13 cellular contexts compared by ENCODE assay signal in the genomic region with DNA sequence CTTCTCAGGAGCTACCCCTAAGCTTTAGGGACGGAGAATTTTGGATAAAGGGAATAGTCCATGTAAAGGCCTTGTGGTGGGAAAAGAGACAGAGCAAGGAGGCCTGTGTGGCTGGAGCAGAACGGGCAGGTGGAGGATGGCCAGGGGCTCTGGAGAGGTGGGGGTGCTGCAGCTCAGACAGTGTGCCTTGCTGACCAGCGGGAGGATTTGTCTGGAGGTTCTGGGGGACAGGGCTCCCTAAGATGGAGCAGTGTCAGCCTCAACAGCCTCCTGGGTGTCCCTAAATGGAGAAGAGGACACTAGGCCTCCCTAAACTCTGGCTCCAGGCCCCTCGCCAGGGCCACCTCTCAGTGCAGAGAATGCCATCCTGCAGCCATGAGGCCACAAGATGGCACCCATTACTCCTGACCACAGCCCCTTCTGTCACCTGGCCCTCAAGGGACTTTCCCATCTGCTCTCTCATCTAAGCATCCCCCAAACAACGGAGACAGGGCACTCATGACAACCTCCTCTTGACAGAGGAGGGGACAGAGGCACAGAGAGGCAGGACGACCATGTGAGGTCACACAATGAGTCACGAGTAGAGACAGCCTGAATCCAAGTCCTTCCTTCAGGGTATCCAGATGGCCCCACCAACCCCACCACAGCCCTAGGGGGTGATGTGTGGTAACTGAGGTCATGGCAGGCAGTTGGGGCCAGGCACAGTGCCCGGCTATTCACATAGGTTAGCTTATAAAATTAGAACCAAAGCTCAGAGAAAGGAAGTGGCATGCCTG.
DNase-seq lines count a peak whose midpoint lies in the region; ATAC-seq, FAIRE-seq and TF ChIP-seq lines count a peak whose summit lies in the region.
"Had no signal": no experiment of that assay in that cellular context is flagged by ENCODE, and none has a peak within 500 bp of the region (broad histone marks: within the 10 kb centered on the region; RNA-seq: fewer than 3 reads in every experiment).

No MANE protein-coding gene starts in this region.

- H3K4me1 ChIP-seq in GM12878 (ENCODE audit: control insufficient read depth, insufficient read depth, low read length) (no peaks in the 10 kb centered on the region), trophoblast cell (ENCODE audit: control insufficient read depth in 1 of 2, insufficient read depth in 2 of 2, low read length in 2 of 2) (no peaks in the 10 kb centered on the region)
- H3K4me1 ChIP-seq: A549 had no signal

- H4K12ac ChIP-seq in trophoblast cell (ENCODE audit: low read depth, low read length), result no peak overlapping the region

- H2BK12ac ChIP-seq in trophoblast cell (ENCODE audit: low read length), result no peak overlapping the region

- no peaks in the 10 kb centered on the region for H3K9me3 ChIP-seq in MG63
- no peaks in the 10 kb centered on the region; the same call in 2 of the 3 replicates for H3K9me3 ChIP-seq in GM12878 (replicated peaks; ENCODE audit: control insufficient read depth, insufficient read depth, low read length)
- H3K9me3 ChIP-seq in trophoblast cell (ENCODE audit: insufficient read depth, low read depth, low read length), result peaks cover 14% of the 10 kb centered on the region
- H3K9me3 ChIP-seq: A549 had no signal

- ATAC-seq in GM12878 (peak; percentile 25; the same call in 2 of the 3 replicates), left lobe of liver (no peak), HG02763 (IDR thresholded peaks at IDR 0.05; ENCODE audit: unreplicated experiment) (no peak)
- ATAC-seq: A549, GM23338 had no signal

- RAD21 ChIA-PET in GM12878 (lab: Charles Lee; ENCODE audit: unreplicated experiment), result no interaction called here

- H3K27me3 ChIP-seq in MG63 (no peaks in the 10 kb centered on the region), GM12878 (replicated peaks in 1 of 2; ENCODE audit: control insufficient read depth in 2 of 2, insufficient read depth in 2 of 2, low read length in 1 of 2) (no peaks in the 10 kb centered on the region; a peak in 2 of 4 replicates), trophoblast cell (ENCODE audit: insufficient read depth, low read length) (no peaks in the 10 kb centered on the region)

- no peak overlapping the region for H4K91ac ChIP-seq in trophoblast cell (ENCODE audit: low read depth, low read length)

- H2BK5ac ChIP-seq in trophoblast cell (ENCODE audit: low read depth, low read length, poor library complexity), result no peak overlapping the region

- H2AFZ ChIP-seq in GM12878 (ENCODE audit: control insufficient read depth, low read depth, low read length), result no peak overlapping the region
- H2AFZ ChIP-seq in trophoblast cell (ENCODE audit: insufficient read depth, low read length, poor library complexity), result no peak overlapping the region
- H2AFZ ChIP-seq: GM23338 had no signal

- H3K4me2 ChIP-seq in GM12878 (ENCODE audit: control insufficient read depth, insufficient read depth) (no peak overlapping the region), trophoblast cell (ENCODE audit: low read length) (no peak overlapping the region)
- H3K4me2 ChIP-seq: A549, GM23338 had no signal

- intact Hi-C loops in GM12878 (cut with micrococcal nuclease; ENCODE audit: unreplicated experiment), result no loop called here

- no peak for TF ChIP-seq EP300 in GM12878 (IDR thresholded peaks at IDR 0.05; ENCODE audit: borderline replicate concordance in 1 of 2, control insufficient read depth in 1 of 2, low read depth in 2 of 2, low read length in 2 of 2)

- TF ChIP-seq CTCF in GM12878 (IDR thresholded peaks at IDR 0.05 in 2 of 3, conservative IDR thresholded peaks at IDR 0.05 in 1 of 3; ENCODE audit: control insufficient read depth in 2 of 3, extremely low read depth in 1 of 3, insufficient read depth in 1 of 3, low read depth in 3 of 3, low read length in 3 of 3), result no peak

- H3K79me2 ChIP-seq in GM12878 (ENCODE audit: control insufficient read depth, insufficient read depth, low read length) (no peaks in the 10 kb centered on the region), trophoblast cell (ENCODE audit: control insufficient read depth, insufficient read depth, low read length, poor library complexity) (no peaks in the 10 kb centered on the region)

- no TSS peak for BruUV-seq in GM12878 (replicated peaks; lab: Mats Ljungman, UMichigan)

- no peaks in the 10 kb centered on the region for H3K79me1 ChIP-seq in trophoblast cell (ENCODE audit: low read length)

- TF ChIP-seq POLR2A in GM12878 (IDR thresholded peaks at IDR 0.05; ENCODE audit: low read depth, low read length), result no peak

- H3K18ac ChIP-seq in trophoblast cell (ENCODE audit: low read length), result no peak overlapping the region

- TF ChIP-seq RAD21 in GM12878 (IDR thresholded peaks at IDR 0.05; ENCODE audit: insufficient read depth, low read depth, low read length), result no peak

- H3K36me3 ChIP-seq in MG63, result no peaks in the 10 kb centered on the region
- H3K36me3 ChIP-seq in GM12878 (ENCODE audit: control insufficient read depth in 2 of 2, insufficient read depth in 2 of 2, low read length in 1 of 2), result no peaks in the 10 kb centered on the region
- no peaks in the 10 kb centered on the region for H3K36me3 ChIP-seq in trophoblast cell (ENCODE audit: control insufficient read depth in 1 of 2, insufficient read depth in 2 of 2, low read length in 2 of 2)

- no peak for FAIRE-seq in GM12878 (lab: Jason Lieb, UNC)
- FAIRE-seq: A549, endothelial cell of umbilical vein had no signal

- no peak overlapping the region for H3K4ac ChIP-seq in trophoblast cell (ENCODE audit: low read depth, low read length)

- H3K4me3 ChIP-seq in MG63, result no peak overlapping the region
- H3K4me3 ChIP-seq in GM12878, result no peak overlapping the region
- peak overlapping the region; percentile 12 for H3K4me3 ChIP-seq in trophoblast cell (ENCODE audit: low read depth, low read length)
- H3K4me3 ChIP-seq: A549, GM23338 had no signal

- no peak overlapping the region for H2AK5ac ChIP-seq in trophoblast cell (ENCODE audit: low read length)

- H4K8ac ChIP-seq in trophoblast cell (ENCODE audit: low read depth, low read length), result no peak overlapping the region

- DNase-seq in NCI-H82 (lab: John Stamatoyannopoulos, UW) (peak; percentile 39), NCI-H82 treated with DMSO at 0.1 percent for 48 hours (lab: John Stamatoyannopoulos, UW; ENCODE audit: unreplicated experiment) (no peak), MG63 (peak; percentile 24), GM12878 (ENCODE audit: low read depth, low spot score) (no peak), trophoblast cell (no peak), left lobe of liver (ENCODE audit: low spot score) (no peak)
- no peak for DNase-seq in stimulated activated CD4-positive, alpha-beta T cell treated with anti-CD3 and anti-CD28 coated beads, Interleukin-4, amount 100 ng/mL, for 1 hour
- DNase-seq: hippocampal formation, SHP77 treated with DMSO at 0.1 percent for 48 hours had no signal

- no peak overlapping the region for H3K14ac ChIP-seq in trophoblast cell (ENCODE audit: low read length)

- no peak overlapping the region for H3K27ac ChIP-seq in GM12878 (ENCODE audit: control insufficient read depth, insufficient read depth)
- H3K27ac ChIP-seq in trophoblast cell (ENCODE audit: low read depth, low read length), result no peak overlapping the region
- H3K27ac ChIP-seq: A549 had no signal

- no peak overlapping the region for H3K9ac ChIP-seq in GM12878 (ENCODE audit: control insufficient read depth, insufficient read depth, low read length)
- no peak overlapping the region for H3K9ac ChIP-seq in trophoblast cell (ENCODE audit: low read length)

- H2BK120ac ChIP-seq in trophoblast cell (ENCODE audit: insufficient read depth, low read length, poor library complexity), result no peak overlapping the region

- POLR2A ChIA-PET in GM12878 (lab: Charles Lee), result no interaction called here

- 18% methylated on average over 8 of the region's 8 CpGs for WGBS in GM12878 (ENCODE audit: insufficient coverage, insufficient replicate concordance, low lambda C conversion rate, missing lambda C conversion rate)
- no CpG with 5 or more reads among the region's 8 CpGs for WGBS in trophoblast cell (ENCODE audit: extremely low coverage, insufficient coverage, insufficient read length)

- no peaks in the 10 kb centered on the region for H4K20me1 ChIP-seq in GM12878 (ENCODE audit: control insufficient read depth, insufficient read depth)

- in situ Hi-C loops in GM12878 (cut with MboI), result no loop called here

- CTCF ChIA-PET in GM12878 (lab: Yijun Ruan, JAX), result no interaction called here

- no peak overlapping the region for H3K23ac ChIP-seq in trophoblast cell (ENCODE audit: low read length)

- SMC1A ChIA-PET in GM12878 (lab: Charles Lee; ENCODE audit: uncharacterized antibody, unreplicated experiment), result no interaction called here

TF ChIP-seq in GM12878, 131 proteins besides CTCF, POLR2A, EP300 and RAD21 (continues in another document):
- TF ChIP-seq, protein P1, sequence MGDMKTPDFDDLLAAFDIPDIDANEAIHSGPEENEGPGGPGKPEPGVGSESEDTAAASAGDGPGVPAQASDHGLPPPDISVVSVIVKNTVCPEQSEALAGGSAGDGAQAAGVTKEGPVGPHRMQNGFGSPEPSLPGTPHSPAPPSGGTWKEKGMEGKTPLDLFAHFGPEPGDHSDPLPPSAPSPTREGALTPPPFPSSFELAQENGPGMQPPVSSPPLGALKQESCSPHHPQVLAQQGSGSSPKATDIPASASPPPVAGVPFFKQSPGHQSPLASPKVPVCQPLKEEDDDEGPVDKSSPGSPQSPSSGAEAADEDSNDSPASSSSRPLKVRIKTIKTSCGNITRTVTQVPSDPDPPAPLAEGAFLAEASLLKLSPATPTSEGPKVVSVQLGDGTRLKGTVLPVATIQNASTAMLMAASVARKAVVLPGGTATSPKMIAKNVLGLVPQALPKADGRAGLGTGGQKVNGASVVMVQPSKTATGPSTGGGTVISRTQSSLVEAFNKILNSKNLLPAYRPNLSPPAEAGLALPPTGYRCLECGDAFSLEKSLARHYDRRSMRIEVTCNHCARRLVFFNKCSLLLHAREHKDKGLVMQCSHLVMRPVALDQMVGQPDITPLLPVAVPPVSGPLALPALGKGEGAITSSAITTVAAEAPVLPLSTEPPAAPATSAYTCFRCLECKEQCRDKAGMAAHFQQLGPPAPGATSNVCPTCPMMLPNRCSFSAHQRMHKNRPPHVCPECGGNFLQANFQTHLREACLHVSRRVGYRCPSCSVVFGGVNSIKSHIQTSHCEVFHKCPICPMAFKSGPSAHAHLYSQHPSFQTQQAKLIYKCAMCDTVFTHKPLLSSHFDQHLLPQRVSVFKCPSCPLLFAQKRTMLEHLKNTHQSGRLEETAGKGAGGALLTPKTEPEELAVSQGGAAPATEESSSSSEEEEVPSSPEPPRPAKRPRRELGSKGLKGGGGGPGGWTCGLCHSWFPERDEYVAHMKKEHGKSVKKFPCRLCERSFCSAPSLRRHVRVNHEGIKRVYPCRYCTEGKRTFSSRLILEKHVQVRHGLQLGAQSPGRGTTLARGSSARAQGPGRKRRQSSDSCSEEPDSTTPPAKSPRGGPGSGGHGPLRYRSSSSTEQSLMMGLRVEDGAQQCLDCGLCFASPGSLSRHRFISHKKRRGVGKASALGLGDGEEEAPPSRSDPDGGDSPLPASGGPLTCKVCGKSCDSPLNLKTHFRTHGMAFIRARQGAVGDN (IDR thresholded peaks at IDR 0.05), result no peak
- TF ChIP-seq ZBED1 (IDR thresholded peaks at IDR 0.05; ENCODE audit: borderline replicate concordance), result no peak
- no peak for TF ChIP-seq SIX5 (IDR thresholded peaks at IDR 0.05; ENCODE audit: low read depth, low read length, severe bottlenecking)
- TF ChIP-seq MXI1 (IDR thresholded peaks at IDR 0.05; ENCODE audit: low read depth, low read length), result no peak
- TF ChIP-seq CHD1 (IDR thresholded peaks at IDR 0.05; ENCODE audit: low read depth, low read length), result no peak

Comparison
In these comparisons a context has a peak if more than half of its experiments do, and no peak if none do; other contexts are left out.
1. DNase-seq: peak in NCI-H82 (single experiment) and MG63 (single experiment); none in NCI-H82 treated with DMSO at 0.1 percent for 48 hours (single experiment), GM12878 (single experiment), trophoblast cell (0 of 2), left lobe of liver (single experiment) and stimulated activated CD4-positive, alpha-beta T cell treated with anti-CD3 and anti-CD28 coated beads, Interleukin-4, amount 100 ng/mL, for 1 hour (single experiment).